Comparison of ENCODE assay signal across 15 cellular contexts in genomic region chr22:37782340-37783168, GRCh38. TPM values are rescaled to one million over a fixed set of nuclear protein-coding genes. Genes with fewer than 3 reads are reported as not detected.
A peak's percentile ranks its signal among the peaks of the same experiment; 100 is the strongest.
DNase-seq lines count a peak whose midpoint lies in the region; ATAC-seq and TF ChIP-seq lines count a peak whose summit lies in the region.
"Had no signal": no experiment of that assay in that cellular context is flagged by ENCODE, and none has a peak within 500 bp of the region (broad histone marks: within the 10 kb centered on the region; RNA-seq: fewer than 3 reads in every experiment).

No MANE protein-coding gene starts in this region.

- TF ChIP-seq CTCF in PC-3 (conservative IDR thresholded peaks at IDR 0.05; ENCODE audit: low read depth, low read length): peak; percentile 50
- no peak for TF ChIP-seq CTCF in epithelial cell of esophagus (IDR thresholded peaks at IDR 0.05; ENCODE audit: insufficient read depth, low read depth, low read length, missing control alignments)
- peak; percentile 17 for TF ChIP-seq CTCF in osteoblast (IDR thresholded peaks at IDR 0.05; ENCODE audit: extremely low read depth, low read depth, low read length)
- TF ChIP-seq CTCF in stomach (IDR thresholded peaks at IDR 0.05): no peak

- peak; percentile 68 for ATAC-seq in PC-3

- H3K27ac ChIP-seq in PC-3 (ENCODE audit: low read length) (peak overlapping the region; percentile 89), osteoblast (ENCODE audit: low read depth, low read length) (no peak overlapping the region), stomach (no peak overlapping the region)
- H3K27ac ChIP-seq: ascending aorta had no signal

- CTCF ChIA-PET in PC-3 (lab: Charles Lee): interaction anchor here (0.6 to 1.1 kb wide), 4 partner anchors 9 to 139 kb away, joined by 3 to 5 read pairs (median 3); no protein-coding TSS in a partner anchor

- H3F3A ChIP-seq in PC-3 (ENCODE audit: low read length, unreplicated experiment): no peaks in the 10 kb centered on the region

- peak; percentile 86 for DNase-seq in GM04504 (ENCODE audit: low read depth)
- peak; percentile 94 for DNase-seq in PC-3
- DNase-seq in epithelial cell of esophagus (ENCODE audit: low read depth): peak; percentile 35
- DNase-seq in osteoblast (ENCODE audit: insufficient read length, low spot score, missing footprints): peak; percentile 85
- no peak for DNase-seq in cerebellar cortex (ENCODE audit: low spot score)
- DNase-seq in hypothalamus (lab: John Stamatoyannopoulos, UW): no peak
- no peak for DNase-seq in glomerular visceral epithelial cell (ENCODE audit: extremely low spot score)
- no peak for DNase-seq in stomach
- DNase-seq: activated CD4-positive, alpha-beta T cell treated with anti-CD3 and anti-CD28 coated beads, Interleukin-2, amount 10 ng/mL, durations not matched to agents 7 days and 5 days; retina; stimulated activated CD4-positive, alpha-beta T cell treated with anti-CD3 and anti-CD28 coated beads, Interleukin-4, amount 100 ng/mL, for 4 hours; stimulated activated naive CD4-positive, alpha-beta T cell treated with Interleukin-2 at 50 U/mL for 16 hours had no signal

- H3K9me3 ChIP-seq in PC-3 (ENCODE audit: low read length): no peaks in the 10 kb centered on the region
- H3K9me3 ChIP-seq in osteoblast (ENCODE audit: low read depth, low read length): no peaks in the 10 kb centered on the region
- no peaks in the 10 kb centered on the region for H3K9me3 ChIP-seq in stomach
- H3K9me3 ChIP-seq: ascending aorta had no signal

- H3K4me2 ChIP-seq in PC-3 (ENCODE audit: low read length) (peak overlapping the region; percentile 30), osteoblast (ENCODE audit: insufficient read depth, low read length) (peak overlapping the region; percentile 12)

- H3K79me2 ChIP-seq in PC-3 (ENCODE audit: low read length) (no peaks in the 10 kb centered on the region), osteoblast (ENCODE audit: insufficient read depth, low read length) (no peaks in the 10 kb centered on the region)

- TF ChIP-seq POLR2A in stomach (IDR thresholded peaks at IDR 0.05): no peak

- H3K4me3 ChIP-seq in PC-3 (ENCODE audit: low read length) (no peak overlapping the region), epithelial cell of esophagus (ENCODE audit: low read length) (no peak overlapping the region), osteoblast (ENCODE audit: insufficient read depth, low read length) (no peak overlapping the region), stomach (no peak overlapping the region)
- H3K4me3 ChIP-seq: ascending aorta had no signal

- POLR2A ChIA-PET in PC-3 (lab: Charles Lee; ENCODE audit: unreplicated experiment): interaction anchor here (1.1 kb wide), 1 partner anchor 30 kb away, joined by 4 read pairs; no protein-coding TSS in a partner anchor

- WGBS in stomach, 5 donors: 70 to 83% (median 79%) methylated on average over 18 of the region's 18 CpGs

- H3K4me1 ChIP-seq in PC-3 (ENCODE audit: insufficient read depth, low read length) (peaks cover 45% of the 10 kb centered on the region), osteoblast (ENCODE audit: insufficient read depth, low read length) (peaks cover 15% of the 10 kb centered on the region), stomach (peaks cover 6 to 25% (median 21%) of the 10 kb centered on the region in 4 donors)
- H3K4me1 ChIP-seq: ascending aorta had no signal

- intact Hi-C loops in PC-3 (cut with micrococcal nuclease) (loop anchor here (1.0 kb wide), 1 partner anchor 30 kb away; no protein-coding TSS in a partner anchor), stomach (cut with DNase I; ENCODE audit: low total_unique reads) (no loop called here)

- peak overlapping the region; percentile 50 for H3K9ac ChIP-seq in PC-3 (ENCODE audit: low read length)

- BruUV-seq in PC-3 (replicated peaks; lab: Mats Ljungman, UMichigan): no TSS peak

- H4K20me1 ChIP-seq in PC-3 (ENCODE audit: low read length): no peaks in the 10 kb centered on the region
- H4K20me1 ChIP-seq in osteoblast (ENCODE audit: insufficient read depth, low read length): no peaks in the 10 kb centered on the region

- no peaks in the 10 kb centered on the region for H3K9me2 ChIP-seq in PC-3 (replicated peaks; ENCODE audit: low read length)

- H3K27me3 ChIP-seq in PC-3 (ENCODE audit: low read length) (no peaks in the 10 kb centered on the region), osteoblast (ENCODE audit: insufficient read depth, low read length) (no peaks in the 10 kb centered on the region), stomach (no peaks in the 10 kb centered on the region)
- H3K27me3 ChIP-seq: ascending aorta had no signal

- H3K36me3 ChIP-seq in PC-3 (ENCODE audit: low read depth, low read length): no peaks in the 10 kb centered on the region
- H3K36me3 ChIP-seq in osteoblast (ENCODE audit: insufficient read depth, low read length): no peaks in the 10 kb centered on the region
- no peaks in the 10 kb centered on the region for H3K36me3 ChIP-seq in stomach
- H3K36me3 ChIP-seq: ascending aorta had no signal

- H2AFZ ChIP-seq in PC-3 (ENCODE audit: low read length) (no peak overlapping the region), osteoblast (ENCODE audit: low read length) (no peak overlapping the region)

- no peak for TF ChIP-seq EP300 in stomach (IDR thresholded peaks at IDR 0.05)

RNA-seq across cellular contexts. Expression of gene GCAT, which starts 25.2 kb away (rescaled TPM):
- total RNA-seq in PC-3 (2014; rRNA removed): 26.0 and 33.3 TPM in 2 replicates
- 25.9 and 26.8 TPM in 2 replicates for total RNA-seq in osteoblast
- total RNA-seq in stomach: 100 to 1,000 TPM in 2 of 5 donors, 10 to 100 TPM in 1, under 1 TPM in 1, not detected in 1; 0.45 to 158 (median 60.4) TPM
- 10 to 100 TPM; 18.2 to 27.2 (median 23.4) TPM for polyA plus RNA-seq in stomach

RNA-seq across cellular contexts. Expression of gene GALR3, which starts 40.6 kb away (rescaled TPM):
- not detected in 2 replicates for total RNA-seq in PC-3 (2014; rRNA removed)
- not detected in 2 replicates for total RNA-seq in osteoblast
- total RNA-seq in stomach: not detected
- polyA plus RNA-seq in stomach: not detected
- total RNA-seq: activated CD4-positive, alpha-beta T cell treated with anti-CD3 and anti-CD28 coated beads, Interleukin-2, amount 10 ng/mL, durations not matched to agents 7 days and 5 days; ascending aorta; mononuclear cell had no signal
- polyA plus RNA-seq: CD14-positive monocyte had no signal

Comparison
In these comparisons a context has a peak if more than half of its experiments do, and no peak if none do; other contexts are left out.
1. DNase-seq: peak in GM04504 (single experiment), PC-3 (single experiment), epithelial cell of esophagus (single experiment) and osteoblast (single experiment); none in cerebellar cortex (single experiment), hypothalamus (0 of 51), glomerular visceral epithelial cell (single experiment) and stomach (single experiment).
2. CTCF ChIP-seq: peak in PC-3 (single experiment) and osteoblast (single experiment); none in epithelial cell of esophagus (single experiment) and stomach (0 of 7).